ENCODE assay signal across 26 cellular contexts in the genomic region with DNA sequence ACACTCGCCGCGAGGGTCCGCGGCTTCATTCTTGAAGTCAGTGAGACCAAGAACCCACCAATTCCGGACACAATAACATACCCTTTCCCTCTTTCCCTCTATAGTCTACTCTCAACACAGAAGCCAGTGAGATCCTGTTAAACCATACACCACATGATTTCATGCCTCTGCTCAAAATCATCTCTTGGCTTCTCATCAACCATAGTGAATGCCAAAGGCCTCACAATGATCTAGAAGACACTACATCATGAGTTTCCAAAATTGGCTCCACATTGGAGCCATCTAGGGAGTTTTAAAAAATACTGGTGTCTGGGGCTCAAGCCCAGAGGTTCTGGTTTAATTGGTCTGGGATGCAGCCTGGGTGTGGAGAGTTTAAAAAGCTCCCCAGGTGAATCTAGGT.
"Had no signal": no experiment of that assay in that cellular context is flagged by ENCODE, and none has a peak within 500 bp of the region (broad histone marks: within the 10 kb centered on the region; RNA-seq: fewer than 3 reads in every experiment).

No MANE protein-coding gene starts in this region.

- H3K4me3 ChIP-seq: neural progenitor cell, ovary, psoas muscle, right lobe of liver, sigmoid colon, stomach, suprapubic skin, testis, tibial artery, transverse colon, upper lobe of right lung, uterus had no signal

- H2AFZ ChIP-seq: neural progenitor cell, parathyroid adenoma had no signal

- H3K79me2 ChIP-seq: parathyroid adenoma had no signal

- H3K4me1 ChIP-seq: neural progenitor cell, parathyroid adenoma, psoas muscle, right lobe of liver, sigmoid colon, stomach, suprapubic skin, testis, tibial artery, transverse colon, upper lobe of right lung, uterus had no signal

- ATAC-seq: natural killer cell; psoas muscle; right cardiac atrium; right lobe of liver; stimulated activated effector memory CD8-positive, alpha-beta T cell treated with anti-CD3 and anti-CD28 coated beads, Interleukin-12 subunit alpha, Interleukin-12 subunit beta, amount 100 ng/mL, for 72 hours; stimulated activated naive B cell treated with anti-CD40 and anti-IgM and Interleukin-4, amounts not matched to agents 10 μg/mL and 1 μg/mL and 100 μg/mL, for 72 hours; upper lobe of right lung had no signal

- H3K36me3 ChIP-seq: neural progenitor cell, ovary, right lobe of liver, sigmoid colon, stomach, suprapubic skin, tibial artery, transverse colon, upper lobe of right lung, uterus had no signal

- DNase-seq: natural killer cell; occipital lobe; ovary; posterior cingulate gyrus; psoas muscle; right cardiac atrium; right lobe of liver; sigmoid colon; small intestine; stimulated activated CD4-positive, alpha-beta T cell treated with anti-CD3 and anti-CD28 coated beads, Interleukin-15, amount 100 ng/mL, for 24 hours; stimulated activated CD4-positive, alpha-beta T cell treated with anti-CD3 and anti-CD28 coated beads, Interleukin-2, amount 100 ng/mL, for 24 hours; stimulated activated CD4-positive, alpha-beta T cell treated with anti-CD3 and anti-CD28 coated beads, Interleukin-2, amount 100 ng/mL, for 48 hours; stimulated activated CD4-positive, alpha-beta T cell treated with anti-CD3 and anti-CD28 coated beads, Interleukin-4, amount 100 ng/mL, for 24 hours; stimulated activated naive B cell treated with anti-CD40 and anti-IgM and Interleukin-4, amounts not matched to agents 10 μg/mL and 1 μg/mL and 100 μg/mL, for 72 hours; stimulated activated naive CD4-positive, alpha-beta T cell treated with Interleukin-2 at 50 U/mL for 16 hours; stomach; substantia nigra; testis; tibial artery; transverse colon; upper lobe of right lung; uterus had no signal

- H3K4me2 ChIP-seq: neural progenitor cell had no signal

- H3K9ac ChIP-seq: neural progenitor cell, parathyroid adenoma had no signal

- H3K27me3 ChIP-seq: neural progenitor cell, ovary, right lobe of liver, sigmoid colon, suprapubic skin, testis, tibial artery, transverse colon, upper lobe of right lung had no signal

- H3K27ac ChIP-seq: neural progenitor cell, ovary, parathyroid adenoma, psoas muscle, right lobe of liver, sigmoid colon, stomach, suprapubic skin, testis, tibial artery, transverse colon, upper lobe of right lung, uterus had no signal

- H3K9me3 ChIP-seq: right lobe of liver, sigmoid colon, suprapubic skin, testis, transverse colon, upper lobe of right lung, uterus had no signal
